In genomic region chr3:111803123-111803593, GRCh38 we compare ENCODE assay signal across 11 cellular contexts. TPM values are rescaled to one million over a fixed set of nuclear protein-coding genes. Genes with fewer than 3 reads are reported as not detected.
DNase-seq lines count a peak whose midpoint lies in the region; ATAC-seq and TF ChIP-seq lines count a peak whose summit lies in the region.
"Had no signal": no experiment of that assay in that cellular context is flagged by ENCODE, and none has a peak within 500 bp of the region (broad histone marks: within the 10 kb centered on the region; RNA-seq: fewer than 3 reads in every experiment).

No MANE protein-coding gene starts in this region.

- H3K9me3 Mint-ChIP-seq in CD8-positive, alpha-beta T cell, result peaks cover 2% of the 10 kb centered on the region
- H3K9me3 Mint-ChIP-seq: endodermal cell had no signal

- no peak overlapping the region for H3K4me3 ChIP-seq in adipocyte (ENCODE audit: low read length)
- no peak overlapping the region for H3K4me3 ChIP-seq in sigmoid colon
- H3K4me3 ChIP-seq in CD8-positive, alpha-beta T cell (ENCODE audit: low read depth, low read length), result no peak overlapping the region

- WGBS in sigmoid colon, 2 donors, result 67 to 70% methylated on average over 4 of the region's 4 CpGs

- CTCF ChIA-PET in CD8-positive, alpha-beta T cell (lab: Charles Lee), result no interaction called here

- intact Hi-C loops in left cardiac atrium (cut with DNase I) (loop anchor here in 1 of 2 donors (10.0 kb wide), 1 partner anchor 52 kb away; the partner anchor contains the start of gene PHLDB2), sigmoid colon (cut with DNase I) (loop anchor here (5.0 kb wide), 2 partner anchors 36 to 54 kb away; partner anchors contain the start of gene PHLDB2)
- intact Hi-C loops in CD8-positive, alpha-beta T cell (cut with DNase I, micrococcal nuclease), result no loop called here

- ATAC-seq in left cardiac atrium (peak; percentile 84 to 92), GM19455 (IDR thresholded peaks at IDR 0.05; ENCODE audit: unreplicated experiment) (no peak)
- ATAC-seq in CD8-positive, alpha-beta T cell, result no peak
- ATAC-seq: activated CD4-positive, CD25-positive, alpha-beta regulatory T cell treated with anti-CD3 and anti-CD28 coated beads, Interleukin-2, amount 50 U/mL, for 24 hours had no signal

- TF ChIP-seq CTCF in sigmoid colon (IDR thresholded peaks at IDR 0.05), result no peak
- no peak for TF ChIP-seq CTCF in CD8-positive, alpha-beta T cell (IDR thresholded peaks at IDR 0.05)

- POLR2A ChIA-PET in CD8-positive, alpha-beta T cell (lab: Charles Lee), result no interaction called here

- H3K27ac Mint-ChIP-seq in CD8-positive, alpha-beta T cell, result no peak overlapping the region
- H3K27ac Mint-ChIP-seq: endodermal cell had no signal

- H3K4me1 ChIP-seq in adipocyte (ENCODE audit: control insufficient read depth, insufficient read depth, low read length), result peaks cover 47% of the 10 kb centered on the region
- H3K4me1 ChIP-seq in sigmoid colon, result peaks cover 0 to 38% (median 36%) of the 10 kb centered on the region in 4 donors
- H3K4me1 ChIP-seq in CD8-positive, alpha-beta T cell (ENCODE audit: insufficient read depth, low read length), result no peaks in the 10 kb centered on the region

- DNase-seq in ELF-1 (ENCODE audit: low read depth, low spot score) (peak; percentile 44), adipocyte (ENCODE audit: low read depth) (peak; percentile 98), left cardiac atrium (peak; percentile 80), sigmoid colon (peak; percentile 90), NCI-H2171 (lab: John Stamatoyannopoulos, UW) (no peak), activated gamma-delta T cell (lab: John Stamatoyannopoulos, UW) (no peak)
- no peak for DNase-seq in CD8-positive, alpha-beta T cell
- DNase-seq: endodermal cell, NCI-H1930 had no signal

- peak in 2 of 4 donors; percentile 10 to 39 for TF ChIP-seq EP300 in sigmoid colon (IDR thresholded peaks at IDR 0.05)

- no peaks in the 10 kb centered on the region for H3K4me1 Mint-ChIP-seq in CD8-positive, alpha-beta T cell (ENCODE audit: low read depth)

- H3K27ac ChIP-seq in sigmoid colon, result peak overlapping the region; percentile 74 to 82 (median 79)
- H3K27ac ChIP-seq in CD8-positive, alpha-beta T cell (ENCODE audit: low read depth, low read length), result no peak overlapping the region

- peak overlapping the region; percentile 83 for H3K9ac ChIP-seq in adipocyte (ENCODE audit: low read length)

- no peak overlapping the region for H3K4me3 Mint-ChIP-seq in CD8-positive, alpha-beta T cell
- H3K4me3 Mint-ChIP-seq: endodermal cell had no signal

- TF ChIP-seq POLR2A in sigmoid colon (IDR thresholded peaks at IDR 0.05), result no peak

- H3K36me3 ChIP-seq in adipocyte (ENCODE audit: control insufficient read depth, insufficient read depth, low read length, severe bottlenecking) (no peaks in the 10 kb centered on the region), sigmoid colon (no peaks in the 10 kb centered on the region)
- H3K36me3 ChIP-seq in CD8-positive, alpha-beta T cell (ENCODE audit: insufficient read depth, low read length), result no peaks in the 10 kb centered on the region

- H3K27me3 ChIP-seq in adipocyte (replicated peaks; ENCODE audit: control insufficient read depth, insufficient read depth, low read length) (no peaks in the 10 kb centered on the region), sigmoid colon (no peaks in the 10 kb centered on the region)
- no peaks in the 10 kb centered on the region for H3K27me3 ChIP-seq in CD8-positive, alpha-beta T cell (ENCODE audit: insufficient read depth, low read length)

- no peaks in the 10 kb centered on the region for H3K27me3 Mint-ChIP-seq in CD8-positive, alpha-beta T cell (ENCODE audit: low read depth)

- H3K36me3 Mint-ChIP-seq in CD8-positive, alpha-beta T cell, result no peaks in the 10 kb centered on the region

- H3K9me3 ChIP-seq in adipocyte (ENCODE audit: control insufficient read depth, low read length), result no peaks in the 10 kb centered on the region
- no peaks in the 10 kb centered on the region for H3K9me3 ChIP-seq in sigmoid colon
- H3K9me3 ChIP-seq in CD8-positive, alpha-beta T cell (ENCODE audit: low read length), result no peaks in the 10 kb centered on the region

RNA-seq across cellular contexts. Expression of gene PHLDB2, which starts 55.9 kb away (rescaled TPM):
- 10 to 100 TPM; 29.0 to 31.2 TPM for total RNA-seq in left cardiac atrium
- total RNA-seq in sigmoid colon, result 100 to 1,000 TPM; 120 to 471 (median 132) TPM
- 10 to 100 TPM in 1 of 3 donors, 1 to 10 TPM in 2; 4.4 to 14.4 (median 7.2) TPM for polyA plus RNA-seq in sigmoid colon
- 10 to 100 TPM in 1 of 2 experiments, 1 to 10 TPM in 1; 10.0 to 12.9 TPM for total RNA-seq in CD8-positive, alpha-beta T cell

Comparison
In these comparisons a context has a peak if more than half of its experiments do, and no peak if none do; other contexts are left out.
1. DNase-seq: peak in ELF-1 (single experiment), adipocyte (single experiment), left cardiac atrium (single experiment) and sigmoid colon (single experiment); none in NCI-H2171 (single experiment), CD8-positive, alpha-beta T cell (0 of 7) and activated gamma-delta T cell (single experiment).
2. ATAC-seq: peak in left cardiac atrium (2 of 2); none in GM19455 (single experiment) and CD8-positive, alpha-beta T cell (single experiment).